13 cellular contexts compared by ENCODE assay signal in genomic region chr12:124847675-124848074, GRCh38. TPM values are rescaled to one million over a fixed set of nuclear protein-coding genes. Genes with fewer than 3 reads are reported as not detected.
A peak's percentile ranks its signal among the peaks of the same experiment; 100 is the strongest.
DNase-seq lines count a peak whose midpoint lies in the region; ATAC-seq and TF ChIP-seq lines count a peak whose summit lies in the region.
"Had no signal": no experiment of that assay in that cellular context is flagged by ENCODE, and none has a peak within 500 bp of the region (broad histone marks: within the 10 kb centered on the region; RNA-seq: fewer than 3 reads in every experiment).

No MANE protein-coding gene starts in this region.

- no peaks in the 10 kb centered on the region for H3K9me3 Mint-ChIP-seq in brain
- H3K9me3 Mint-ChIP-seq: activated T-cell treated with anti-CD3 and anti-CD28 coated beads, Interleukin-2, amount 50 U/mL, for 72 hours; central memory CD8-positive, alpha-beta T cell had no signal

- intact Hi-C loops in sciatic nerve (cut with DNase I): no loop called here

- H3K4me1 Mint-ChIP-seq in brain: peaks cover 54% of the 10 kb centered on the region
- H3K4me1 Mint-ChIP-seq: central memory CD8-positive, alpha-beta T cell had no signal

- peak overlapping the region; percentile 50 to 100 (median 91) for H3K27ac Mint-ChIP-seq in brain
- H3K27ac Mint-ChIP-seq: activated T-cell treated with anti-CD3 and anti-CD28 coated beads, Interleukin-2, amount 50 U/mL, for 72 hours had no signal

- H3K36me3 Mint-ChIP-seq in brain: peaks cover 8% of the 10 kb centered on the region

- TF ChIP-seq CTCF in brain (conservative IDR thresholded peaks at IDR 0.05): no peak

- peak; percentile 76 for ATAC-seq in sciatic nerve
- no peak for ATAC-seq in HG03571 (IDR thresholded peaks at IDR 0.05; ENCODE audit: unreplicated experiment)
- ATAC-seq in HG02759 (IDR thresholded peaks at IDR 0.05; ENCODE audit: unreplicated experiment): no peak
- ATAC-seq in HG03139 (IDR thresholded peaks at IDR 0.05; ENCODE audit: unreplicated experiment): no peak
- ATAC-seq: activated T-cell treated with anti-CD3 and anti-CD28 coated beads, Interleukin-2, amount 50 U/mL, for 72 hours; WTC11 had no signal

- H3K27me3 Mint-ChIP-seq in brain: peaks cover 4% of the 10 kb centered on the region
- H3K27me3 Mint-ChIP-seq: central memory CD8-positive, alpha-beta T cell had no signal

- H3K4me3 Mint-ChIP-seq in brain: peak overlapping the region in 3 of 5 experiments; percentile 56 to 69 (median 68)
- H3K4me3 Mint-ChIP-seq: activated T-cell treated with anti-CD3 and anti-CD28 coated beads, Interleukin-2, amount 50 U/mL, for 72 hours; central memory CD8-positive, alpha-beta T cell; WTC11 had no signal

- DNase-seq in HT1080 (ENCODE audit: low read depth): peak; percentile 55
- peak; percentile 80 for DNase-seq in islet precursor cell
- DNase-seq in sciatic nerve (ENCODE audit: low spot score): no peak
- DNase-seq in HCEC 1CT: no peak
- DNase-seq: activated T-cell treated with anti-CD3 and anti-CD28 coated beads, Interleukin-2, amount 50 U/mL, for 72 hours; Caco-2; NCI-H2227 treated with DMSO at 0.1 percent for 48 hours had no signal

RNA-seq across cellular contexts. Expression of gene SCARB1, which starts 16.0 kb away (rescaled TPM):
- 18.6 and 19.5 TPM in 2 replicates for total RNA-seq in HT1080 (2014; rRNA removed; shearing (Covaris generic))
- polyA plus RNA-seq in HT1080 (2015; cell fraction: cytosol; rRNA removed): 23.8 and 27.7 TPM in 2 replicates
- 41.9 and 46.0 TPM in 2 replicates for polyA plus RNA-seq in HT1080 (2015; cell fraction: nucleus; rRNA removed)
- 44.7 TPM for polyA plus RNA-seq in brain (ENCODE audit: insufficient read depth, low read depth, low replicate concordance)
- total RNA-seq in sciatic nerve: 69.2 TPM

Comparison
In these comparisons a context has a peak if more than half of its experiments do, and no peak if none do; other contexts are left out.
1. DNase-seq: peak in HT1080 (single experiment) and islet precursor cell (single experiment); none in sciatic nerve (single experiment) and HCEC 1CT (single experiment).